20 cellular contexts compared by ENCODE assay signal in the genomic region with DNA sequence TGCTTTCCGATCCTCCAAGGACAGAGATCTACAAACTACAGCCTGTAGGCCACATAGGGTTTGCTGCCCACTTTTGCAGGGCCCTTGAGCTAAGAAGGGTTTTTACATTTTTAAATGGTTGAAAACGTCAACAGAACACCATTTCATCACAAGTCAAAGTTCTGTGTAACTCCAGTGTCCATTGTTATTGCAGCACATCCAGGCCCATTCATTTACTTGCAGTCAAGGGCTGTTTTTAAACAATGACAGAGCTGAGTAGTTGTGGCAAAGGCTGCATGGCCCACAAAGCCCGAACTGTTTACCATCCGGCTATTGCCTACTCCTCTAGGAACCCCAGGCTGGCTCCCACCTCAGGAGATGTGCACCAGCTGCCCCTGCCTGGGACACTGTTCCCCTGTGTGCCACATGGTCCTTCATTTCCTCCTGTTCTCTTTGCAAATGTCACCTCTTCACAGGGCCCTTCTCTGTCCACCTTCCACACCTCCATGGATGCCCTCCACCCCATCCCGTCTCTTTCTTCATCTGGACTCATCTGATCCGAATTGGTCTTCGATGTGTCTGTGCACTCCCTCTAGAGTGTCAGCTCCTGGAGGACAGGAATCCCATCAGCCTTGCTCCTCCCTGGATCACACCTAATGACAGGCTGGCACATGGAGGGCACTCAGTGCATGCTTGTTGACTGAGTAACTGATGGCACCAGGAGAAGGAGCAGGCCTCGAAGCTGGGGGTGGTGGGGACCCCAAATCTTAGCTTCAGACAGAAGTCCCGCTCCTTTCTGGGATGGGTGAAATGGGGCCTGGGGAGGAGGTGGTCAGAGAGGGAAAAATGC.
A peak's percentile ranks its signal among the peaks of the same experiment; 100 is the strongest.
DNase-seq lines count a peak whose midpoint lies in the region; ATAC-seq and TF ChIP-seq lines count a peak whose summit lies in the region.
"Had no signal": no experiment of that assay in that cellular context is flagged by ENCODE, and none has a peak within 500 bp of the region (broad histone marks: within the 10 kb centered on the region; RNA-seq: fewer than 3 reads in every experiment).

No MANE protein-coding gene starts in this region.

- H3K4me1 ChIP-seq in upper lobe of right lung: no peaks in the 10 kb centered on the region

- H3K27me3 ChIP-seq in upper lobe of right lung: no peaks in the 10 kb centered on the region

- no peak for ATAC-seq in activated naive CD8-positive, alpha-beta T cell treated with anti-CD3 and anti-CD28 coated beads, Interleukin-2, amount 10 ng/mL, durations not matched to agents 7 days and 5 days (ENCODE audit: low read depth)
- ATAC-seq in activated naive CD8-positive, alpha-beta T cell treated with anti-CD3 and anti-CD28 coated beads, Interleukin-2, amount 50 U/mL, for 24 hours: no peak
- ATAC-seq in upper lobe of right lung (no peak), HG02970 (IDR thresholded peaks at IDR 0.05; ENCODE audit: low FRiP score, unreplicated experiment) (no peak)
- ATAC-seq: Panc1, Right ventricle myocardium inferior had no signal

- POLR2A ChIA-PET in activated naive CD8-positive, alpha-beta T cell treated with anti-CD3 and anti-CD28 coated beads, Interleukin-2, amount 10 ng/mL, durations not matched to agents 7 days and 5 days (lab: Charles Lee): no interaction called here

- DNase-seq in activated naive CD8-positive, alpha-beta T cell treated with anti-CD3 and anti-CD28 coated beads, Interleukin-2, amount 10 ng/mL, durations not matched to agents 7 days and 5 days: peak; percentile 15
- no peak for DNase-seq in activated naive CD8-positive, alpha-beta T cell treated with anti-CD3 and anti-CD28 coated beads, Interleukin-2, amount 50 U/mL, for 24 hours
- DNase-seq in globus pallidus (ENCODE audit: low spot score) (peak; percentile 22), osteocyte (ENCODE audit: extremely low spot score, unreplicated experiment) (peak; percentile 68), upper lobe of right lung (peak; percentile 23), retina (no peak)
- DNase-seq in activated CD4-positive, alpha-beta T cell treated with anti-CD3 and anti-CD28 coated beads for 4 hours: no peak
- DNase-seq: CD4-positive, alpha-beta memory T cell; GF-D8; NCI-H1436; NCI-H2029 treated with DMSO at 0.1 percent for 48 hours; NCI-H2171 treated with DMSO at 0.1 percent for 48 hours; NCI-H446; NCI-H526 treated with DMSO at 0.1 percent for 48 hours had no signal

- no peak overlapping the region for H3K4me3 ChIP-seq in upper lobe of right lung
- H3K4me3 ChIP-seq: GM12878 had no signal

- TF ChIP-seq CTCF in osteocyte (IDR thresholded peaks at IDR 0.05): no peak
- TF ChIP-seq CTCF in upper lobe of right lung (IDR thresholded peaks at IDR 0.05): no peak

- no peaks in the 10 kb centered on the region for H3K36me3 Mint-ChIP-seq in activated naive CD8-positive, alpha-beta T cell treated with anti-CD3 and anti-CD28 coated beads, Interleukin-2, amount 10 ng/mL, durations not matched to agents 7 days and 5 days
- H3K36me3 Mint-ChIP-seq in activated naive CD8-positive, alpha-beta T cell treated with anti-CD3 and anti-CD28 coated beads, Interleukin-2, amount 50 U/mL, for 24 hours (ENCODE audit: low read depth): no peaks in the 10 kb centered on the region
- no peaks in the 10 kb centered on the region for H3K36me3 Mint-ChIP-seq in osteocyte (ENCODE audit: unreplicated experiment)
- H3K36me3 Mint-ChIP-seq: CD4-positive, alpha-beta memory T cell had no signal

- intact Hi-C loops in upper lobe of right lung (cut with DNase I): no loop called here

- H3K4me1 Mint-ChIP-seq in activated naive CD8-positive, alpha-beta T cell treated with anti-CD3 and anti-CD28 coated beads, Interleukin-2, amount 10 ng/mL, durations not matched to agents 7 days and 5 days: no peaks in the 10 kb centered on the region
- no peaks in the 10 kb centered on the region for H3K4me1 Mint-ChIP-seq in activated naive CD8-positive, alpha-beta T cell treated with anti-CD3 and anti-CD28 coated beads, Interleukin-2, amount 50 U/mL, for 24 hours
- no peaks in the 10 kb centered on the region for H3K4me1 Mint-ChIP-seq in osteocyte (ENCODE audit: unreplicated experiment)

- no peak overlapping the region for H3K4me3 Mint-ChIP-seq in activated naive CD8-positive, alpha-beta T cell treated with anti-CD3 and anti-CD28 coated beads, Interleukin-2, amount 10 ng/mL, durations not matched to agents 7 days and 5 days
- no peak overlapping the region for H3K4me3 Mint-ChIP-seq in activated naive CD8-positive, alpha-beta T cell treated with anti-CD3 and anti-CD28 coated beads, Interleukin-2, amount 50 U/mL, for 24 hours
- no peak overlapping the region for H3K4me3 Mint-ChIP-seq in osteocyte (ENCODE audit: unreplicated experiment)
- H3K4me3 Mint-ChIP-seq: CD4-positive, alpha-beta memory T cell; H9 had no signal

- H3K27ac Mint-ChIP-seq in activated naive CD8-positive, alpha-beta T cell treated with anti-CD3 and anti-CD28 coated beads, Interleukin-2, amount 10 ng/mL, durations not matched to agents 7 days and 5 days: no peak overlapping the region
- H3K27ac Mint-ChIP-seq in activated naive CD8-positive, alpha-beta T cell treated with anti-CD3 and anti-CD28 coated beads, Interleukin-2, amount 50 U/mL, for 24 hours: no peak overlapping the region
- H3K27ac Mint-ChIP-seq in osteocyte (ENCODE audit: unreplicated experiment): no peak overlapping the region

- H3K9me3 Mint-ChIP-seq in activated naive CD8-positive, alpha-beta T cell treated with anti-CD3 and anti-CD28 coated beads, Interleukin-2, amount 10 ng/mL, durations not matched to agents 7 days and 5 days: no peaks in the 10 kb centered on the region
- H3K9me3 Mint-ChIP-seq in activated naive CD8-positive, alpha-beta T cell treated with anti-CD3 and anti-CD28 coated beads, Interleukin-2, amount 50 U/mL, for 24 hours: no peaks in the 10 kb centered on the region
- H3K9me3 Mint-ChIP-seq in osteocyte (ENCODE audit: unreplicated experiment): no peaks in the 10 kb centered on the region
- H3K9me3 Mint-ChIP-seq: H9 had no signal

- no peaks in the 10 kb centered on the region for H3K9me3 ChIP-seq in upper lobe of right lung

- no peaks in the 10 kb centered on the region for H3K36me3 ChIP-seq in upper lobe of right lung

- H3K27ac ChIP-seq in upper lobe of right lung: no peak overlapping the region
- H3K27ac ChIP-seq: HL-60 had no signal

- H3K27me3 Mint-ChIP-seq in activated naive CD8-positive, alpha-beta T cell treated with anti-CD3 and anti-CD28 coated beads, Interleukin-2, amount 10 ng/mL, durations not matched to agents 7 days and 5 days: peaks cover 4% of the 10 kb centered on the region
- H3K27me3 Mint-ChIP-seq in activated naive CD8-positive, alpha-beta T cell treated with anti-CD3 and anti-CD28 coated beads, Interleukin-2, amount 50 U/mL, for 24 hours: peaks cover 5% of the 10 kb centered on the region
- H3K27me3 Mint-ChIP-seq in osteocyte (ENCODE audit: unreplicated experiment): peaks cover 6% of the 10 kb centered on the region

Comparison
In these comparisons a context has a peak if more than half of its experiments do, and no peak if none do; other contexts are left out.
1. DNase-seq: peak in activated naive CD8-positive, alpha-beta T cell treated with anti-CD3 and anti-CD28 coated beads, Interleukin-2, amount 10 ng/mL, durations not matched to agents 7 days and 5 days (single experiment), globus pallidus (single experiment), osteocyte (single experiment) and upper lobe of right lung (single experiment); none in activated naive CD8-positive, alpha-beta T cell treated with anti-CD3 and anti-CD28 coated beads, Interleukin-2, amount 50 U/mL, for 24 hours (single experiment), retina (single experiment) and activated CD4-positive, alpha-beta T cell treated with anti-CD3 and anti-CD28 coated beads for 4 hours (0 of 2).